In genomic region chr1:36162680-36163079, GRCh38 we compare ENCODE assay signal across 9 cellular contexts. TPM values are rescaled to one million over a fixed set of nuclear protein-coding genes. Genes with fewer than 3 reads are reported as not detected.
A peak's percentile ranks its signal among the peaks of the same experiment; 100 is the strongest.
DNase-seq lines count a peak whose midpoint lies in the region; ATAC-seq and FAIRE-seq lines count a peak whose summit lies in the region.
"Had no signal": no experiment of that assay in that cellular context is flagged by ENCODE, and none has a peak within 500 bp of the region (broad histone marks: within the 10 kb centered on the region; RNA-seq: fewer than 3 reads in every experiment).

No MANE protein-coding gene starts in this region.

- peak overlapping the region in 20 of 21 experiments; percentile 4 to 100 (median 89) for H3K27ac ChIP-seq in skin epidermis

- H3K4me3 ChIP-seq in skin epidermis: no peak overlapping the region

- no peak for FAIRE-seq in urothelium cell line (lab: Jason Lieb, UNC)

- H3K36me3 Mint-ChIP-seq in activated naive CD8-positive, alpha-beta T cell: peaks cover 9% of the 10 kb centered on the region

- intact Hi-C loops in left ventricle myocardium superior (cut with micrococcal nuclease): no loop called here

- no peaks in the 10 kb centered on the region for H3K9me3 Mint-ChIP-seq in activated naive CD8-positive, alpha-beta T cell (ENCODE audit: low read depth)

- DNase-seq in HUDEP-2 (lab: John Stamatoyannopoulos, UW; ENCODE audit: unreplicated experiment in 76 of 76) (peak in 69 of 76 experiments; percentile 13 to 81 (median 53)), left ventricle myocardium superior (no peak), NCI-H2171 (lab: John Stamatoyannopoulos, UW) (no peak), urothelium cell line (ENCODE audit: low spot score) (no peak), NCI-H2029 treated with DMSO at 0.1 percent for 48 hours (lab: John Stamatoyannopoulos, UW) (no peak)
- DNase-seq: NCI-H1092 treated with DMSO at 0.1 percent for 48 hours had no signal

- ATAC-seq in left ventricle myocardium superior (peak; percentile 41), HG02610 (IDR thresholded peaks at IDR 0.05; ENCODE audit: unreplicated experiment) (no peak)

- peak overlapping the region; percentile 92 for H3K4me3 Mint-ChIP-seq in activated naive CD8-positive, alpha-beta T cell

- peaks cover 78% of the 10 kb centered on the region for H3K4me1 Mint-ChIP-seq in activated naive CD8-positive, alpha-beta T cell (ENCODE audit: low read depth)

- H3K27me3 Mint-ChIP-seq in activated naive CD8-positive, alpha-beta T cell: no peaks in the 10 kb centered on the region

- H3K27ac Mint-ChIP-seq in activated naive CD8-positive, alpha-beta T cell: peak overlapping the region; percentile 99

RNA-seq across cellular contexts. Expression of gene MAP7D1, which starts 6.7 kb away (rescaled TPM):
- total RNA-seq in left ventricle myocardium superior: 385 TPM

RNA-seq across cellular contexts. Expression of gene TRAPPC3, which starts 13.4 kb away (rescaled TPM):
- total RNA-seq in left ventricle myocardium superior: 57.8 TPM

RNA-seq across cellular contexts. Expression of gene COL8A2, which starts 37.7 kb away (rescaled TPM):
- total RNA-seq in left ventricle myocardium superior: 0.67 TPM

Comparison
In these comparisons a context has a peak if more than half of its experiments do, and no peak if none do; other contexts are left out.
1. DNase-seq: peak in HUDEP-2 (69 of 76); none in left ventricle myocardium superior (single experiment), NCI-H2171 (single experiment), urothelium cell line (single experiment) and NCI-H2029 treated with DMSO at 0.1 percent for 48 hours (single experiment).